In genomic region chr13:28528848-28529247, GRCh38 we compare ENCODE assay signal across 15 cellular contexts. TPM values are rescaled to one million over a fixed set of nuclear protein-coding genes. Genes with fewer than 3 reads are reported as not detected.
DNase-seq lines count a peak whose midpoint lies in the region; ATAC-seq, FAIRE-seq and TF ChIP-seq lines count a peak whose summit lies in the region.
"Had no signal": no experiment of that assay in that cellular context is flagged by ENCODE, and none has a peak within 500 bp of the region (broad histone marks: within the 10 kb centered on the region; RNA-seq: fewer than 3 reads in every experiment).

No MANE protein-coding gene starts in this region.

- FAIRE-seq in bronchial epithelial cell (lab: Jason Lieb, UNC), result no peak

- H3K9me3 ChIP-seq in HCT116 (ENCODE audit: control insufficient read depth in 1 of 2, insufficient read depth in 1 of 2, low read depth in 1 of 2, low read length in 2 of 2), result no peaks in the 10 kb centered on the region
- H3K9me3 ChIP-seq: thoracic aorta had no signal

- H2AFZ ChIP-seq in HCT116 (ENCODE audit: low read depth, low read length, poor library complexity, severe bottlenecking), result peak overlapping the region; percentile 16

- H3K36me3 ChIP-seq in HCT116 (ENCODE audit: control insufficient read depth in 1 of 2, insufficient read depth in 2 of 2, low read length in 2 of 2), result no peaks in the 10 kb centered on the region
- no peaks in the 10 kb centered on the region for H3K36me3 ChIP-seq in bronchial epithelial cell (ENCODE audit: control insufficient read depth, insufficient read depth, low read length)
- H3K36me3 ChIP-seq: thoracic aorta had no signal

- H3K4me1 ChIP-seq in HCT116 (ENCODE audit: control insufficient read depth in 1 of 2, insufficient read depth in 2 of 2, low read length in 2 of 2), result peaks cover 0 to 7% of the 10 kb centered on the region in 2 experiments; a peak in 1 of 4 replicates

- intact Hi-C loops in HCT116 (cut with micrococcal nuclease), result loop anchor here (5.0 kb wide), 1 partner anchor 268 kb away; no protein-coding TSS in a partner anchor

- CTCF ChIA-PET in HCT116 (lab: Charles Lee), result no interaction called here

- no peaks in the 10 kb centered on the region for H3K27me3 ChIP-seq in HCT116 (ENCODE audit: insufficient read depth, low read length)
- H3K27me3 ChIP-seq in bronchial epithelial cell (ENCODE audit: control insufficient read depth, insufficient read depth, low read length), result peaks cover 15% of the 10 kb centered on the region

- H3K9me2 ChIP-seq in HCT116 (ENCODE audit: insufficient read depth), result no peaks in the 10 kb centered on the region

- TF ChIP-seq CTCF in HCT116 (IDR thresholded peaks at IDR 0.05 in 2 of 3, conservative IDR thresholded peaks at IDR 0.05 in 1 of 3; ENCODE audit: borderline replicate concordance in 1 of 3, insufficient read depth in 1 of 3, low read depth in 2 of 3, low read length in 2 of 3), result peak; percentile 22 to 39 (median 25); a peak in 4 of 6 replicates
- TF ChIP-seq CTCF in bronchial epithelial cell (IDR thresholded peaks at IDR 0.05; ENCODE audit: insufficient read depth, low read length, severe bottlenecking), result peak; percentile 10

- ATAC-seq in HCT116 (no peak; the same call in 1 of the 2 replicates), HG03439 (IDR thresholded peaks at IDR 0.05; ENCODE audit: unreplicated experiment) (no peak)

- POLR2A ChIA-PET in HCT116 (lab: Charles Lee), result no interaction called here

- no peaks in the 10 kb centered on the region for H4K20me1 ChIP-seq in HCT116 (ENCODE audit: insufficient read depth)

- DNase-seq in ACHN (peak; percentile 44), HCT116 (ENCODE audit: low read depth, low spot score) (no peak), bronchial epithelial cell (ENCODE audit: low read depth) (no peak), lung microvascular endothelial cell (ENCODE audit: low read depth in 2 of 2) (peak; percentile 17 to 36), NOMO-1 treated with DMSO at 0.1 percent for 48 hours (lab: John Stamatoyannopoulos, UW; ENCODE audit: unreplicated experiment) (no peak), germinal center (ENCODE audit: low spot score) (no peak)
- DNase-seq in stimulated activated CD4-positive, alpha-beta T cell treated with anti-CD3 and anti-CD28 coated beads, Interleukin-1b, Interleukin-23, amount 100 ng/mL, for 48 hours, result no peak
- DNase-seq: activated CD4-positive, alpha-beta memory T cell treated with anti-CD3 and anti-CD28 coated beads for 36 hours; activated T-cell treated with anti-CD3 and anti-CD28 coated beads, Interleukin-2, amount 50 U/mL, for 48 hours; central memory CD4-positive, alpha-beta T cell; MV-4-11; NCI-H2171 had no signal

- TF ChIP-seq RAD21 in HCT116 (IDR thresholded peaks at IDR 0.05; ENCODE audit: low read depth), result peak; percentile 47

- TF ChIP-seq POLR2A in HCT116 (IDR thresholded peaks at IDR 0.05; ENCODE audit: borderline replicate concordance, extremely low read depth, insufficient read depth, insufficient read length), result no peak

- BruUV-seq in HCT116 (replicated peaks; lab: Mats Ljungman, UMichigan), result no TSS peak

- H3K79me2 ChIP-seq in HCT116 (ENCODE audit: insufficient read depth, low read length), result no peaks in the 10 kb centered on the region

- in situ Hi-C loops in ACHN (cut with HindIII; ENCODE audit: low pct_ligation_motif_present, low pct_unique_long_range_greater_than_20kb, low sequenced_read_pairs), result no loop called here

- H3K27ac ChIP-seq in HCT116 (ENCODE audit: low read depth, low read length), result no peak overlapping the region
- H3K27ac ChIP-seq: SK-N-MC, thoracic aorta had no signal

- no peak overlapping the region for H3K9ac ChIP-seq in HCT116 (ENCODE audit: low read length)

- RAD21 ChIA-PET in HCT116 (lab: Charles Lee; ENCODE audit: low non-redundant PET in 1 of 2, low total read pairs in 2 of 2, uncharacterized antibody in 2 of 2, unreplicated experiment in 2 of 2), result no interaction called here

- H3K4me2 ChIP-seq in HCT116 (ENCODE audit: low read length), result no peak overlapping the region

- H3K4me3 ChIP-seq in HCT116 (replicated peaks in 1 of 2; ENCODE audit: low read depth in 1 of 2, low read length in 2 of 2), result no peak overlapping the region
- no peak overlapping the region for H3K4me3 ChIP-seq in bronchial epithelial cell (ENCODE audit: low read depth, low read length)
- H3K4me3 ChIP-seq: SK-N-MC, thoracic aorta had no signal

TF ChIP-seq in HCT116, 20 proteins besides CTCF, POLR2A, EP300 and RAD21:
- TF ChIP-seq YY1 (IDR thresholded peaks at IDR 0.05; ENCODE audit: extremely low read depth, insufficient replicate concordance, low read depth, low read length) (no peak), JUND (IDR thresholded peaks at IDR 0.05) (no peak)

RNA-seq across cellular contexts. Expression of gene FLT1, which starts 33.9 kb away (rescaled TPM):
- total RNA-seq in HCT116 (2021; ENCODE audit: unreplicated experiment) (0.25 TPM), bronchial epithelial cell (under 0.01 TPM in 1 of 2 replicates, not detected in the other), lung microvascular endothelial cell (3.4 and 42.7 TPM in 2 replicates)
- not detected in 2 replicates for polyA plus RNA-seq in HCT116 (2012)

Comparison
In these comparisons a context has a peak if more than half of its experiments do, and no peak if none do; other contexts are left out.
1. DNase-seq: peak in ACHN (single experiment) and lung microvascular endothelial cell (2 of 2); none in HCT116 (single experiment), bronchial epithelial cell (single experiment), NOMO-1 treated with DMSO at 0.1 percent for 48 hours (single experiment), germinal center (single experiment) and stimulated activated CD4-positive, alpha-beta T cell treated with anti-CD3 and anti-CD28 coated beads, Interleukin-1b, Interleukin-23, amount 100 ng/mL, for 48 hours (single experiment).